Comparison of ENCODE assay signal across 8 cellular contexts in the genomic region with DNA sequence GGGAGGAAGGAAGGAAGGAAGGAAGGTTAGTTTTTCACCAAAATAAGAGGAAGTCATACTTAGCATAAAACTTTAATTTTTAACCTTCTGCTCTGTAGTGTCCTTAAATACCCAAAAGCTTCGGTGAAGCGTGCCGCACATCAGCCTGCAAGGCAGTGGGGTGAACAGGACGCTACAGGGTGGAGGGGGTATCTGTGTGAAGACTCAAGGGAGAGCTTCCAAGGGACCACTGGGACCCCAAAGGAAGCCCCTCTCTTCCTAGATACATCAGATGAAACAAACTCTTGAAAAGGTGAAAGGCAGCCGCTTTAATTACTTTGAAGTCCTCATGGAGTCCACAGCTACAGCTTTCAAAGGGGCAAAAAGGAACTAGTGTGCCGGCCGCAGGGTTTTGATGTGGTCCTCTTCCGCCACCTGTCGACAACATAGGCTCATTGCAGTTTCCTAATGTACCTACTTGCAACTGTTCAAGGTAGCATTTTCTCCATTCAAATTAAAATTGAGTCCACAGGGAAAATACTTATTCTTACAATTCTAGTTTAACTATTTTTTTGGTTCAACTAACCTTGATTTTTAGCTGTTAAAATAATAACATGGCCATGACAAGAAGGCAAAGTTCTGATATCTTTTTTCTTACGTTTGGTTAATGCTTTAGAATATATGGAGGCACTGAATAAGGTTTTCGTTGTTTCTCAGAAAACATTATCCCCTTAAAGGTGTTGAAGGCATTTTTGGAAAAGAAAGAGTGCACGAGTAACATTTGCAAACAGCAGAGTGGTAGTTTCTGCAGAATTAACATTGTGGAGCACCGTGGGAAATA.
DNase-seq lines count a peak whose midpoint lies in the region; ATAC-seq and TF ChIP-seq lines count a peak whose summit lies in the region.

No MANE protein-coding gene starts in this region.

- H3K36me3 ChIP-seq in gastrocnemius medialis: no peaks in the 10 kb centered on the region

- ATAC-seq in HG02798 (IDR thresholded peaks at IDR 0.05; ENCODE audit: poor library complexity, unreplicated experiment): peak; percentile 85
- ATAC-seq in T-helper 17 cell: peak; percentile 96
- ATAC-seq in right cardiac atrium: peak; percentile 68 to 87
- ATAC-seq in gastrocnemius medialis: peak; percentile 80 to 86
- no peak for ATAC-seq in HG02973 (IDR thresholded peaks at IDR 0.05; ENCODE audit: unreplicated experiment)

- DNase-seq in NCI-H1694 treated with DMSO at 0.1 percent for 48 hours (lab: John Stamatoyannopoulos, UW) (peak; percentile 72), T-helper 17 cell (peak; percentile 53 to 71 (median 68)), amniotic epithelial cell (ENCODE audit: low read depth) (peak; percentile 76), right cardiac atrium (peak; percentile 61 to 84 (median 73)), gastrocnemius medialis (peak; percentile 42 to 54)

- H3K27me3 ChIP-seq in right cardiac atrium (ENCODE audit: control insufficient read depth, insufficient read depth): no peaks in the 10 kb centered on the region
- no peaks in the 10 kb centered on the region for H3K27me3 ChIP-seq in gastrocnemius medialis

- no peak overlapping the region for H3K27ac Mint-ChIP-seq in T-helper 17 cell

- WGBS in right cardiac atrium: 43% methylated on average over 13 of the region's 13 CpGs

- H3K36me3 Mint-ChIP-seq in T-helper 17 cell (ENCODE audit: low read depth): no peaks in the 10 kb centered on the region

- H3K4me1 ChIP-seq in right cardiac atrium (ENCODE audit: control insufficient read depth, insufficient read depth, low read length) (peaks cover 2% of the 10 kb centered on the region), gastrocnemius medialis (no peaks in the 10 kb centered on the region)

- in situ Hi-C loops in gastrocnemius medialis (cut with MboI; ENCODE audit: low sequenced_read_pairs in 4 of 4): loop anchor here (5.0 to 25.0 kb wide), 3 partner anchors 213 to 483 kb away; no protein-coding TSS in a partner anchor

- peak overlapping the region; percentile 51 for H3K4me3 Mint-ChIP-seq in T-helper 17 cell

- TF ChIP-seq CTCF in GM12874 (IDR thresholded peaks at IDR 0.05; ENCODE audit: insufficient read depth, low read depth, low read length) (peak; percentile 81), gastrocnemius medialis (IDR thresholded peaks at IDR 0.05 in 4 of 5, conservative IDR thresholded peaks at IDR 0.05 in 1 of 5) (peak; percentile 62 to 92 (median 77))

- H3K9me3 ChIP-seq in T-helper 17 cell (ENCODE audit: control insufficient read depth, low read length, poor library complexity, severe bottlenecking) (no peaks in the 10 kb centered on the region), right cardiac atrium (ENCODE audit: control insufficient read depth, low read length) (no peaks in the 10 kb centered on the region), gastrocnemius medialis (no peaks in the 10 kb centered on the region)

- H3K27me3 Mint-ChIP-seq in T-helper 17 cell: no peaks in the 10 kb centered on the region

- TF ChIP-seq POLR2A in gastrocnemius medialis (IDR thresholded peaks at IDR 0.05): no peak

- no peak overlapping the region for H3K27ac ChIP-seq in right cardiac atrium (ENCODE audit: low read length)
- H3K27ac ChIP-seq in gastrocnemius medialis: no peak overlapping the region

- H3K4me3 ChIP-seq in right cardiac atrium (ENCODE audit: low read length) (no peak overlapping the region), gastrocnemius medialis (peak overlapping the region in 1 of 4 donors; percentile 25)

- intact Hi-C loops in right cardiac atrium (cut with DNase I): loop anchor here (2.0 to 5.0 kb wide), 2 partner anchors 213 to 214 kb away; no protein-coding TSS in a partner anchor
- intact Hi-C loops in gastrocnemius medialis (cut with DNase I; ENCODE audit: low total_unique reads): loop anchor here (1.0 to 5.0 kb wide), 2 partner anchors 214 to 488 kb away; no protein-coding TSS in a partner anchor

- H3K4me1 Mint-ChIP-seq in T-helper 17 cell: peaks cover 7% of the 10 kb centered on the region
